In genomic region chr18:24112874-24113615, GRCh38 we compare ENCODE assay signal across 1 cellular context.
TF ChIP-seq lines count a peak whose summit lies in the region.

No MANE protein-coding gene starts in this region.

TF ChIP-seq in HepG2, 621 proteins besides CTCF, POLR2A, EP300 and RAD21 (continued from another document and continues in another):
- TF ChIP-seq ZBTB40 (IDR thresholded peaks at IDR 0.05) (no peak), ZBTB40 (CRISPR knock-in tag; IDR thresholded peaks at IDR 0.05) (peak; percentile 63; the same call in 1 of the 2 replicates), GFI1 (CRISPR knock-in tag; IDR thresholded peaks at IDR 0.05; ENCODE audit: borderline replicate concordance) (no peak), HDAC2 (CRISPR knock-in tag; IDR thresholded peaks at IDR 0.05) (peak; percentile 90), SUZ12 (IDR thresholded peaks at IDR 0.05; ENCODE audit: low read depth, low read length) (no peak), EZH2 (conservative IDR thresholded peaks at IDR 0.05; ENCODE audit: low read depth, low read length) (no peak), NCOA2 (CRISPR knock-in tag; IDR thresholded peaks at IDR 0.05) (peak; percentile 76), TERF1 (CRISPR knock-in tag; IDR thresholded peaks at IDR 0.05) (no peak), ZNF414 (CRISPR knock-in tag; IDR thresholded peaks at IDR 0.05) (peak; percentile 51; the same call in 1 of the 2 replicates), BCL6 (CRISPR knock-in tag; IDR thresholded peaks at IDR 0.05) (peak; percentile 68), ZNF317 (CRISPR knock-in tag; IDR thresholded peaks at IDR 0.05) (peak; percentile 72; the same call in 1 of the 2 replicates), NR2F2 (IDR thresholded peaks at IDR 0.05; ENCODE audit: borderline replicate concordance, low read depth) (0 out of 2 replicates have a peak, but pooled peaks have one; percentile 12), ZNF10 (CRISPR knock-in tag; IDR thresholded peaks at IDR 0.05; ENCODE audit: borderline replicate concordance, low read depth) (no peak), RXRA (CRISPR knock-in tag; IDR thresholded peaks at IDR 0.05) (peak; percentile 91), ZNF784 (CRISPR knock-in tag; IDR thresholded peaks at IDR 0.05; ENCODE audit: borderline replicate concordance) (no peak), FOXC1 (CRISPR knock-in tag; IDR thresholded peaks at IDR 0.05; ENCODE audit: borderline replicate concordance) (peak; percentile 20; the same call in 1 of the 2 replicates), SNAPC2 (CRISPR knock-in tag; IDR thresholded peaks at IDR 0.05) (0 out of 2 replicates have a peak, but pooled peaks have one; percentile 67), ZZZ3 (CRISPR knock-in tag; IDR thresholded peaks at IDR 0.05; ENCODE audit: borderline replicate concordance) (no peak), MLXIP (CRISPR knock-in tag; IDR thresholded peaks at IDR 0.05; ENCODE audit: borderline replicate concordance) (no peak), DDIT3 (CRISPR knock-in tag; IDR thresholded peaks at IDR 0.05) (no peak), ZNF597 (CRISPR knock-in tag; IDR thresholded peaks at IDR 0.05) (no peak), ZFP82 (CRISPR knock-in tag; IDR thresholded peaks at IDR 0.05; ENCODE audit: borderline replicate concordance) (no peak), CBX5 (CRISPR knock-in tag; IDR thresholded peaks at IDR 0.05; ENCODE audit: borderline replicate concordance) (no peak; the same call in 1 of the 2 replicates), ZNF781 (CRISPR knock-in tag; IDR thresholded peaks at IDR 0.05; ENCODE audit: borderline replicate concordance, not compliant biosample characterization) (peak; percentile 58), ZXDC (CRISPR knock-in tag; IDR thresholded peaks at IDR 0.05) (peak; percentile 45; the same call in 1 of the 2 replicates), ZNF234 (CRISPR knock-in tag; conservative IDR thresholded peaks at IDR 0.05) (no peak), HOMEZ (CRISPR knock-in tag; IDR thresholded peaks at IDR 0.05; ENCODE audit: low read depth) (peak; percentile 85), ZNF225 (CRISPR knock-in tag; IDR thresholded peaks at IDR 0.05) (no peak), GZF1 (CRISPR knock-in tag; IDR thresholded peaks at IDR 0.05) (0 out of 2 replicates have a peak, but pooled peaks have one; percentile 60), SKIL (CRISPR knock-in tag; IDR thresholded peaks at IDR 0.05; ENCODE audit: borderline replicate concordance) (peak; percentile 88)
